ENCODE assay signal across 18 cellular contexts in genomic region chr2:216179015-216179414, GRCh38.
DNase-seq lines count a peak whose midpoint lies in the region; ATAC-seq lines count a peak whose summit lies in the region.
"Had no signal": no experiment of that assay in that cellular context is flagged by ENCODE, and none has a peak within 500 bp of the region (broad histone marks: within the 10 kb centered on the region; RNA-seq: fewer than 3 reads in every experiment).

No MANE protein-coding gene starts in this region.

- H3K27me3 Mint-ChIP-seq in activated naive CD8-positive, alpha-beta T cell treated with anti-CD3 and anti-CD28 coated beads for 36 hours: no peaks in the 10 kb centered on the region
- H3K27me3 Mint-ChIP-seq in activated naive CD8-positive, alpha-beta T cell treated with anti-CD3 and anti-CD28 coated beads, Interleukin-2, amount 50 U/mL, for 24 hours: no peaks in the 10 kb centered on the region
- H3K27me3 Mint-ChIP-seq in memory B cell: no peaks in the 10 kb centered on the region
- no peaks in the 10 kb centered on the region for H3K27me3 Mint-ChIP-seq in stimulated activated naive B cell treated with anti-CD40 and anti-IgM and Interleukin-4, amounts not matched to agents 10 μg/mL and 1 μg/mL and 100 μg/mL, for 72 hours
- no peaks in the 10 kb centered on the region for H3K27me3 Mint-ChIP-seq in activated CD8-positive, alpha-beta T cell treated with anti-CD3 and anti-CD28 coated beads, Interleukin-2, amount 10 ng/mL, durations not matched to agents 7 days and 5 days (ENCODE audit: low read depth)

- POLR2A ChIA-PET in activated CD8-positive, alpha-beta T cell treated with anti-CD3 and anti-CD28 coated beads, Interleukin-2, amount 10 ng/mL, durations not matched to agents 7 days and 5 days (lab: Charles Lee): no interaction called here

- peaks cover 92% of the 10 kb centered on the region for H3K36me3 ChIP-seq in HUES48 (ENCODE audit: control insufficient read depth, insufficient read depth, low read length)

- peak overlapping the region; percentile 31 for H3K27ac ChIP-seq in HUES48 (ENCODE audit: low read depth, low read length)
- H3K27ac ChIP-seq: C4-2B had no signal

- peak overlapping the region; percentile 10 for H3K27ac Mint-ChIP-seq in activated naive CD8-positive, alpha-beta T cell treated with anti-CD3 and anti-CD28 coated beads for 36 hours
- H3K27ac Mint-ChIP-seq in activated naive CD8-positive, alpha-beta T cell treated with anti-CD3 and anti-CD28 coated beads, Interleukin-2, amount 50 U/mL, for 24 hours: no peak overlapping the region
- peak overlapping the region; percentile 46 for H3K27ac Mint-ChIP-seq in memory B cell
- H3K27ac Mint-ChIP-seq in stimulated activated naive B cell treated with anti-CD40 and anti-IgM and Interleukin-4, amounts not matched to agents 10 μg/mL and 1 μg/mL and 100 μg/mL, for 72 hours: peak overlapping the region; percentile 80
- no peak overlapping the region for H3K27ac Mint-ChIP-seq in activated CD8-positive, alpha-beta T cell treated with anti-CD3 and anti-CD28 coated beads, Interleukin-2, amount 10 ng/mL, durations not matched to agents 7 days and 5 days

- H3K4me3 ChIP-seq in HUES48 (ENCODE audit: low read depth, low read length): no peak overlapping the region

- no peak overlapping the region for H3K4me3 Mint-ChIP-seq in activated naive CD8-positive, alpha-beta T cell treated with anti-CD3 and anti-CD28 coated beads for 36 hours
- H3K4me3 Mint-ChIP-seq in activated naive CD8-positive, alpha-beta T cell treated with anti-CD3 and anti-CD28 coated beads, Interleukin-2, amount 50 U/mL, for 24 hours: no peak overlapping the region
- H3K4me3 Mint-ChIP-seq in memory B cell: no peak overlapping the region
- H3K4me3 Mint-ChIP-seq in stimulated activated naive B cell treated with anti-CD40 and anti-IgM and Interleukin-4, amounts not matched to agents 10 μg/mL and 1 μg/mL and 100 μg/mL, for 72 hours: no peak overlapping the region
- no peak overlapping the region for H3K4me3 Mint-ChIP-seq in activated CD8-positive, alpha-beta T cell treated with anti-CD3 and anti-CD28 coated beads, Interleukin-2, amount 10 ng/mL, durations not matched to agents 7 days and 5 days

- peaks cover 76% of the 10 kb centered on the region for H3K36me3 Mint-ChIP-seq in activated naive CD8-positive, alpha-beta T cell treated with anti-CD3 and anti-CD28 coated beads for 36 hours
- peaks cover 78% of the 10 kb centered on the region for H3K36me3 Mint-ChIP-seq in activated naive CD8-positive, alpha-beta T cell treated with anti-CD3 and anti-CD28 coated beads, Interleukin-2, amount 50 U/mL, for 24 hours (ENCODE audit: low read depth)
- peaks cover 35% of the 10 kb centered on the region for H3K36me3 Mint-ChIP-seq in memory B cell
- peaks cover 41 to 63% of the 10 kb centered on the region in 2 donors for H3K36me3 Mint-ChIP-seq in stimulated activated naive B cell treated with anti-CD40 and anti-IgM and Interleukin-4, amounts not matched to agents 10 μg/mL and 1 μg/mL and 100 μg/mL, for 72 hours
- H3K36me3 Mint-ChIP-seq in activated CD8-positive, alpha-beta T cell treated with anti-CD3 and anti-CD28 coated beads, Interleukin-2, amount 10 ng/mL, durations not matched to agents 7 days and 5 days (ENCODE audit: low read depth): peaks cover 72% of the 10 kb centered on the region

- peaks cover 60% of the 10 kb centered on the region for H3K4me1 Mint-ChIP-seq in activated naive CD8-positive, alpha-beta T cell treated with anti-CD3 and anti-CD28 coated beads for 36 hours
- peaks cover 73% of the 10 kb centered on the region for H3K4me1 Mint-ChIP-seq in activated naive CD8-positive, alpha-beta T cell treated with anti-CD3 and anti-CD28 coated beads, Interleukin-2, amount 50 U/mL, for 24 hours
- H3K4me1 Mint-ChIP-seq in memory B cell: peaks cover 40% of the 10 kb centered on the region
- peaks cover 38 to 57% of the 10 kb centered on the region in 2 donors for H3K4me1 Mint-ChIP-seq in stimulated activated naive B cell treated with anti-CD40 and anti-IgM and Interleukin-4, amounts not matched to agents 10 μg/mL and 1 μg/mL and 100 μg/mL, for 72 hours
- peaks cover 26% of the 10 kb centered on the region for H3K4me1 Mint-ChIP-seq in activated CD8-positive, alpha-beta T cell treated with anti-CD3 and anti-CD28 coated beads, Interleukin-2, amount 10 ng/mL, durations not matched to agents 7 days and 5 days (ENCODE audit: low read depth)

- H3K9me3 Mint-ChIP-seq in activated naive CD8-positive, alpha-beta T cell treated with anti-CD3 and anti-CD28 coated beads for 36 hours: no peaks in the 10 kb centered on the region
- H3K9me3 Mint-ChIP-seq in activated naive CD8-positive, alpha-beta T cell treated with anti-CD3 and anti-CD28 coated beads, Interleukin-2, amount 50 U/mL, for 24 hours: no peaks in the 10 kb centered on the region
- peaks cover 1% of the 10 kb centered on the region for H3K9me3 Mint-ChIP-seq in memory B cell
- no peaks in the 10 kb centered on the region for H3K9me3 Mint-ChIP-seq in stimulated activated naive B cell treated with anti-CD40 and anti-IgM and Interleukin-4, amounts not matched to agents 10 μg/mL and 1 μg/mL and 100 μg/mL, for 72 hours
- no peaks in the 10 kb centered on the region for H3K9me3 Mint-ChIP-seq in activated CD8-positive, alpha-beta T cell treated with anti-CD3 and anti-CD28 coated beads, Interleukin-2, amount 10 ng/mL, durations not matched to agents 7 days and 5 days (ENCODE audit: insufficient read depth)

- peaks cover 29% of the 10 kb centered on the region for H3K4me1 ChIP-seq in HUES48 (ENCODE audit: control insufficient read depth, insufficient read depth, low read length)

- no peak for DNase-seq in activated naive CD8-positive, alpha-beta T cell treated with anti-CD3 and anti-CD28 coated beads for 36 hours
- no peak for DNase-seq in activated naive CD8-positive, alpha-beta T cell treated with anti-CD3 and anti-CD28 coated beads, Interleukin-2, amount 50 U/mL, for 24 hours
- DNase-seq in memory B cell (ENCODE audit: low spot score in 2 of 2) (no peak), HPDE6-E6E7 (ENCODE audit: extremely low spot score) (no peak)
- no peak for DNase-seq in stimulated activated naive B cell treated with anti-CD40 and anti-IgM and Interleukin-4, amounts not matched to agents 10 μg/mL and 1 μg/mL and 100 μg/mL, for 72 hours
- DNase-seq in activated CD8-positive, alpha-beta T cell treated with anti-CD3 and anti-CD28 coated beads, Interleukin-2, amount 10 ng/mL, durations not matched to agents 7 days and 5 days: no peak
- DNase-seq: DMS153, EL, KBM-7, NCI-H1436, NCI-H2029, NCI-H2171, NCI-H446 treated with DMSO at 0.1 percent for 48 hours, RPMI8226, SIG-M5 had no signal

- H3K9me3 ChIP-seq in HUES48 (ENCODE audit: control insufficient read depth, insufficient read depth, low read length): no peaks in the 10 kb centered on the region

- no peak for ATAC-seq in activated naive CD8-positive, alpha-beta T cell treated with anti-CD3 and anti-CD28 coated beads, Interleukin-2, amount 50 U/mL, for 24 hours
- no peak for ATAC-seq in memory B cell (ENCODE audit: low read depth)
- ATAC-seq in stimulated activated naive B cell treated with anti-CD40 and anti-IgM and Interleukin-4, amounts not matched to agents 10 μg/mL and 1 μg/mL and 100 μg/mL, for 72 hours (replicated peaks): no peak
- ATAC-seq in activated CD8-positive, alpha-beta T cell treated with anti-CD3 and anti-CD28 coated beads, Interleukin-2, amount 10 ng/mL, durations not matched to agents 7 days and 5 days: no peak
- ATAC-seq: HCT116 had no signal

- CTCF ChIA-PET in activated CD8-positive, alpha-beta T cell treated with anti-CD3 and anti-CD28 coated beads, Interleukin-2, amount 10 ng/mL, durations not matched to agents 7 days and 5 days (lab: Charles Lee): no interaction called here

- H3K9ac ChIP-seq in HUES48 (ENCODE audit: low read depth, low read length): no peak overlapping the region

- no peaks in the 10 kb centered on the region for H3K27me3 ChIP-seq in HUES48 (ENCODE audit: control insufficient read depth, insufficient read depth, low read length)

Comparison
In these comparisons a context has a peak if more than half of its experiments do, and no peak if none do; other contexts are left out.
1. H3K27ac Mint-ChIP-seq: peak in activated naive CD8-positive, alpha-beta T cell treated with anti-CD3 and anti-CD28 coated beads for 36 hours (single experiment), memory B cell (single experiment) and stimulated activated naive B cell treated with anti-CD40 and anti-IgM and Interleukin-4, amounts not matched to agents 10 μg/mL and 1 μg/mL and 100 μg/mL, for 72 hours (single experiment); none in activated naive CD8-positive, alpha-beta T cell treated with anti-CD3 and anti-CD28 coated beads, Interleukin-2, amount 50 U/mL, for 24 hours (single experiment) and activated CD8-positive, alpha-beta T cell treated with anti-CD3 and anti-CD28 coated beads, Interleukin-2, amount 10 ng/mL, durations not matched to agents 7 days and 5 days (single experiment).